Comparison of ENCODE assay signal across 8 cellular contexts in genomic region chr3:141311496-141312358, GRCh38. TPM values are rescaled to one million over a fixed set of nuclear protein-coding genes. Genes with fewer than 3 reads are reported as not detected.
A peak's percentile ranks its signal among the peaks of the same experiment; 100 is the strongest.
DNase-seq lines count a peak whose midpoint lies in the region; ATAC-seq and TF ChIP-seq lines count a peak whose summit lies in the region.

No MANE protein-coding gene starts in this region.

- peak overlapping the region; percentile 65 to 79 for H3K27ac ChIP-seq in thoracic aorta

- DNase-seq in HFF-Myc (ENCODE audit: extremely low read depth, low read depth) (peak; percentile 95), MV-4-11 (lab: John Stamatoyannopoulos, UW) (peak; percentile 99), SK-MEL-5 (ENCODE audit: low read depth, low spot score) (peak; percentile 98), glomerular endothelial cell (ENCODE audit: extremely low read depth, low read depth, low spot score) (peak; percentile 85), omental fat pad (ENCODE audit: low spot score) (peak; percentile 96), thoracic aorta (ENCODE audit: low spot score) (peak; percentile 95)
- peak; percentile 97 for DNase-seq in activated naive CD4-positive, alpha-beta T cell treated with anti-CD3 and anti-CD28 coated beads, Interleukin-2, amount 50 U/mL, for 16 hours

- H3K27me3 ChIP-seq in thoracic aorta (replicated peaks; ENCODE audit: insufficient read depth), result no peaks in the 10 kb centered on the region

- H3K4me3 ChIP-seq in GM08714 (ENCODE audit: low read length) (peak overlapping the region; percentile 76), HFF-Myc (replicated peaks; ENCODE audit: low read depth, low read length) (peak overlapping the region; percentile 87), thoracic aorta (peak overlapping the region; percentile 81)

- no peaks in the 10 kb centered on the region for H3K36me3 ChIP-seq in thoracic aorta

- TF ChIP-seq CTCF in HFF-Myc (IDR thresholded peaks at IDR 0.05; ENCODE audit: low read depth, low read length, missing control alignments) (peak; percentile 71), omental fat pad (IDR thresholded peaks at IDR 0.05) (peak in 1 of 3 donors; percentile 41), thoracic aorta (IDR thresholded peaks at IDR 0.05) (peak; percentile 65)

- in situ Hi-C loops in SK-MEL-5 (cut with HindIII; ENCODE audit: low pct_unique_long_range_greater_than_20kb, low sequenced_read_pairs), result no loop called here

- ATAC-seq in omental fat pad (ENCODE audit: low FRiP score), result peak; percentile 99
- ATAC-seq in thoracic aorta (ENCODE audit: insufficient number of reproducible peaks, low FRiP score, low read depth), result peak; percentile 96

- H3K4me1 ChIP-seq in thoracic aorta (ENCODE audit: control insufficient read depth in 1 of 2, low read depth in 2 of 2), result peaks cover 4 to 14% of the 10 kb centered on the region in 2 donors

- H3K9me3 ChIP-seq in thoracic aorta, result no peaks in the 10 kb centered on the region

RNA-seq across cellular contexts. Expression of gene ZBTB38, which starts 56.6 kb away (rescaled TPM):
- 106 and 122 TPM in 2 replicates for total RNA-seq in SK-MEL-5 (2014; rRNA removed; shearing (Covaris generic))
- 53.3 and 82.7 TPM in 2 replicates for polyA plus RNA-seq in SK-MEL-5 (2015; cell fraction: cytosol; rRNA removed)
- polyA plus RNA-seq in SK-MEL-5 (2015; cell fraction: nucleus; rRNA removed), result 50.6 and 68.8 TPM in 2 replicates
- total RNA-seq in glomerular endothelial cell, result 79.4 and 82.7 TPM in 2 replicates
- total RNA-seq in omental fat pad, result 100 to 1,000 TPM in 3 of 4 donors, 10 to 100 TPM in 1; 70.1 to 133 (median 108) TPM
- 100 to 1,000 TPM; 169 to 215 TPM for total RNA-seq in thoracic aorta

Comparison
In these comparisons a context has a peak if more than half of its experiments do, and no peak if none do; other contexts are left out.
1. Peak in every context shown above with its lines: DNase-seq, ATAC-seq, H3K4me3 ChIP-seq and H3K27ac ChIP-seq.